In the genomic region with DNA sequence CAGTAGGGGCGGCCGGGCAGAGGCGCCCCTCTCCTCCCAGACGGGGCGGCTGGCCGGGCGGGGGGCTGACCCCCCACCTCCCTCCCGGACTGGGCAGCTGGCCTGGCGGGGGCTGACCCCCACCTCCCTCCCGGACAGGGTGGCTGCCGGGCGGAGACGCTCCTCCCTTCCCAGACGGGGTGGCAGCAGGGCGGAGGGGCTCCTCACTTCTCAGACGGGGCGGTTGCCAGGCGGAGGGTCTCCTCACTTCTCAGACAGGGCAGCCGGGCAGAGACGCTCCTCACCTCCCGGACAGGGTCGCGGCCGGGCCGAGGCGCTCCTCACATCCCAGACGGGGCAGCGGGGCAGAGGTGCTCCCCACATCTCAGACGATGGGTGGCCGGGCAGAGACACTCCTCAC, we compare ENCODE assay signal across 6 cellular contexts. TPM values are rescaled to one million over a fixed set of nuclear protein-coding genes. Genes with fewer than 3 reads are reported as not detected.
DNase-seq lines count a peak whose midpoint lies in the region; FAIRE-seq and TF ChIP-seq lines count a peak whose summit lies in the region.
"Not testable (repeated sequence)": the region's sequence is repeated elsewhere in the genome, so short reads cannot be mapped to it uniquely, and the experiment has no call there.

No MANE protein-coding gene starts in this region.

- H3K4me1 Mint-ChIP-seq in Calu3 (ENCODE audit: low read depth, unreplicated experiment), result peaks cover 19% of the 10 kb centered on the region

- TF ChIP-seq CTCF in Calu3 (IDR thresholded peaks at IDR 0.05; ENCODE audit: unreplicated experiment); VCaP (conservative IDR thresholded peaks at IDR 0.05); fibroblast of villous mesenchyme (IDR thresholded peaks at IDR 0.05; ENCODE audit: insufficient read depth, low read depth, low read length); kidney (IDR thresholded peaks at IDR 0.05; ENCODE audit: borderline replicate concordance, extremely low read depth, insufficient read depth); testis (IDR thresholded peaks at IDR 0.05): not testable (repeated sequence)

- H3K4me3 Mint-ChIP-seq in Calu3 (ENCODE audit: low read depth, unreplicated experiment), result not testable (repeated sequence)

- H3K9ac ChIP-seq in kidney (ENCODE audit: low read length in 2 of 2), result not testable (repeated sequence)

- intact Hi-C loops in Calu3 (cut with micrococcal nuclease; ENCODE audit: unreplicated experiment); kidney (cut with DNase I); testis (cut with DNase I; ENCODE audit: low total_unique reads): not testable (repeated sequence)

- peak overlapping the region; percentile 68 for H3K27ac Mint-ChIP-seq in Calu3 (ENCODE audit: unreplicated experiment)

- not testable (repeated sequence) for H3K4me1 ChIP-seq in kidney (ENCODE audit: control insufficient read depth in 1 of 2, insufficient read depth in 1 of 2, low read depth in 1 of 2, low read length in 2 of 2); testis

- peak overlapping the region; percentile 67 for H3K27ac ChIP-seq in VCaP
- H3K27ac ChIP-seq in kidney (ENCODE audit: low read depth in 2 of 2, low read length in 2 of 2); testis: not testable (repeated sequence)

- not testable (repeated sequence) for H3K36me3 Mint-ChIP-seq in Calu3 (ENCODE audit: insufficient read depth, unreplicated experiment)

- not testable (repeated sequence) for H3K9me3 Mint-ChIP-seq in Calu3 (ENCODE audit: low read depth, unreplicated experiment)

- TF ChIP-seq POLR2A in testis (IDR thresholded peaks at IDR 0.05), result not testable (repeated sequence)

- peaks cover 13% of the 10 kb centered on the region for H3K27me3 Mint-ChIP-seq in Calu3 (ENCODE audit: unreplicated experiment)

- not testable (repeated sequence) for H3K9me3 ChIP-seq in kidney (ENCODE audit: control insufficient read depth in 1 of 2, low read length in 2 of 2); testis

- CTCF ChIA-PET in Calu3 (lab: Charles Lee), result interaction anchor here (2.1 kb wide), 1 partner anchor 27 kb away, joined by 6 read pairs; a partner anchor contains a TSS

- not testable (repeated sequence) for FAIRE-seq in kidney (lab: Jason Lieb, UNC)

- peak overlapping the region; percentile 50 for H3K4me3 ChIP-seq in fibroblast of villous mesenchyme (ENCODE audit: low read depth, low read length)
- H3K4me3 ChIP-seq in kidney (ENCODE audit: low read length in 2 of 2), result not testable (repeated sequence)
- H3K4me3 ChIP-seq in testis, result peak overlapping the region; percentile 24 to 41

- not testable (repeated sequence) for H3K27me3 ChIP-seq in testis

- not testable (repeated sequence) for DNase-seq in Calu3; fibroblast of villous mesenchyme (ENCODE audit: low read depth); testis
- peak; percentile 70 for DNase-seq in kidney
- DNase-seq in mesenteric fat pad (ENCODE audit: low spot score), result peak; percentile 55

- WGBS in testis, 2 donors, result 54 to 83% methylated on average over 13 to 30 of the region's 30 CpGs

- not testable (repeated sequence) for H3K36me3 ChIP-seq in kidney (ENCODE audit: control insufficient read depth in 1 of 2, insufficient read depth in 2 of 2, low read length in 2 of 2); testis (ENCODE audit: low read depth, missing control alignments)

- BruUV-seq in Calu3 (replicated peaks; lab: Mats Ljungman, UMichigan), result not testable (repeated sequence)

RNA-seq across cellular contexts. Expression of a gene that starts 11.1 kb away (rescaled TPM):
- 59.8 and 62.5 TPM in 2 replicates for total RNA-seq in Calu3 (2022)
- total RNA-seq in fibroblast of villous mesenchyme, result 38.3 and 45.8 TPM in 2 replicates
- total RNA-seq in kidney, result 43.3 TPM
- polyA plus RNA-seq in kidney (ENCODE audit: insufficient read depth, low read depth, low replicate concordance), result 9.4 TPM
- total RNA-seq in mesenteric fat pad, result 29.7 TPM
- 10 to 100 TPM; 49.9 to 64.7 TPM for total RNA-seq in testis
- polyA plus RNA-seq in testis (ENCODE audit: insufficient read depth, low read depth, low replicate concordance), result 52.6 TPM

RNA-seq across cellular contexts. Expression of a gene that starts 26.4 kb away (rescaled TPM):
- total RNA-seq in Calu3 (2022) (111 and 114 TPM in 2 replicates), fibroblast of villous mesenchyme (7.4 and 8.6 TPM in 2 replicates), kidney (33.2 TPM), mesenteric fat pad (63.9 TPM), testis (10 to 100 TPM; 16.3 to 26.9 TPM)
- polyA plus RNA-seq in kidney (ENCODE audit: insufficient read depth, low read depth, low replicate concordance) (19.7 TPM), testis (ENCODE audit: insufficient read depth, low read depth, low replicate concordance) (17.8 TPM)
